Comparison of ENCODE assay signal across 19 cellular contexts in the genomic region with DNA sequence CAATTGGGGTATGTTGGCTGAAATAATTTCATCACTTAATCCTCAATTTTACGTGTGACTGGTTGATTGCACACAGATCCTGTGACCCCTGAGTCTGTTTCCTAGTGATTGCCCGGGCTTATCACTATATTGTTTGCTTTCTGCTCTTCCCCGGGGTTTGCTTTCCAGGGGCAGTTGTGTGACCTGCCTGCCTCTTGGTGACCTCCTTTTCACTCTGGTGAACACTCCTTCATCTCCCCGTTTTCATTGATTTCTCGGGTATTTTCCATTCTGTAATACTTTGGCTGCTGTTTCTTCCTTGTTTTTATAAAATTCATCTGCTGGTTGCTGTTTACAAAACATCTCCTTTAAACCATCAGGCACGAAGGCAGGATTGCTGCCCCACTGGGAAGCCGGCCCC. TPM values are rescaled to one million over a fixed set of nuclear protein-coding genes. Genes with fewer than 3 reads are reported as not detected.
DNase-seq lines count a peak whose midpoint lies in the region; ATAC-seq, FAIRE-seq and TF ChIP-seq lines count a peak whose summit lies in the region.
"Had no signal": no experiment of that assay in that cellular context is flagged by ENCODE, and none has a peak within 500 bp of the region (broad histone marks: within the 10 kb centered on the region; RNA-seq: fewer than 3 reads in every experiment).

No MANE protein-coding gene starts in this region.

- no peak overlapping the region for H3K4me2 ChIP-seq in H1 (ENCODE audit: insufficient read depth in 1 of 2, low read depth in 2 of 2, low read length in 2 of 2)
- H3K4me2 ChIP-seq: GM23338 had no signal

- TF ChIP-seq EP300 in H1 (IDR thresholded peaks at IDR 0.05; ENCODE audit: borderline replicate concordance in 1 of 2, low read depth in 2 of 2, low read length in 2 of 2): no peak
- no peak for TF ChIP-seq EP300 in suprapubic skin (IDR thresholded peaks at IDR 0.05)

- DNase-seq in OCI-M2 (lab: John Stamatoyannopoulos, UW; ENCODE audit: unreplicated experiment) (peak; percentile 20), H1 (ENCODE audit: low read depth in 1 of 2, low spot score in 2 of 2) (no peak), right lobe of liver (peak; percentile 51 to 88 (median 86)), suprapubic skin (ENCODE audit: low spot score in 2 of 2) (no peak), NCI-H69 (lab: John Stamatoyannopoulos, UW) (no peak)
- DNase-seq in stimulated activated CD4-positive, alpha-beta T cell treated with anti-CD3 and anti-CD28 coated beads, Interleukin-1b, Interleukin-23, amount 100 ng/mL, for 48 hours: no peak
- DNase-seq in stimulated activated naive CD4-positive, alpha-beta T cell treated with Interleukin-2 at 50 U/mL for 16 hours (lab: John Stamatoyannopoulos, UW): no peak
- DNase-seq: ACHN; C1 segment of cervical spinal cord; CD8-positive, alpha-beta memory T cell; DMS79; KBM-7; NCI-H1105 treated with DMSO at 0.1 percent for 48 hours; NCI-H187 had no signal

- H3K23me2 ChIP-seq in H1 (ENCODE audit: low read depth, low read length): peaks cover 2% of the 10 kb centered on the region

- H3K9me3 ChIP-seq in H1 (ENCODE audit: insufficient read depth in 2 of 2, low read depth in 1 of 2, low read length in 1 of 2) (no peaks in the 10 kb centered on the region), right lobe of liver (no peaks in the 10 kb centered on the region), suprapubic skin (no peaks in the 10 kb centered on the region)

- H2BK12ac ChIP-seq in H1 (ENCODE audit: low read depth, low read length): no peak overlapping the region

- H3K36me3 ChIP-seq in H1 (ENCODE audit: control insufficient read depth in 2 of 4, insufficient read depth in 4 of 4, low read length in 3 of 4) (no peaks in the 10 kb centered on the region), right lobe of liver (no peaks in the 10 kb centered on the region), suprapubic skin (no peaks in the 10 kb centered on the region)

- H3K79me1 ChIP-seq in H1 (ENCODE audit: low read depth, low read length): no peaks in the 10 kb centered on the region

- peak; percentile 73 to 85 (median 82) for ATAC-seq in right lobe of liver
- ATAC-seq: GM23338, HCT116 had no signal

- no peak overlapping the region for H4K8ac ChIP-seq in H1 (ENCODE audit: extremely low read depth, insufficient read depth, low read length)

- H4K91ac ChIP-seq in H1 (replicated peaks; ENCODE audit: insufficient read length, low read length): peak overlapping the region; percentile 77

- H3K79me2 ChIP-seq in H1 (ENCODE audit: control insufficient read depth in 1 of 2, insufficient read depth in 2 of 2, low read length in 2 of 2): no peaks in the 10 kb centered on the region

- no peak overlapping the region for H2AFZ ChIP-seq in H1 (ENCODE audit: low read length)
- H2AFZ ChIP-seq: GM23338 had no signal

- no peak for TF ChIP-seq RAD21 in H1 (IDR thresholded peaks at IDR 0.05 in 1 of 2, conservative IDR thresholded peaks at IDR 0.05 in 1 of 2; ENCODE audit: low read depth in 2 of 2, low read length in 2 of 2)

- H3K27me3 ChIP-seq in H1 (replicated peaks in 1 of 4; ENCODE audit: control insufficient read depth in 3 of 4, extremely low read depth in 1 of 4, insufficient read depth in 3 of 4, low read length in 3 of 4): peaks cover 3 to 35% (median 32%) of the 10 kb centered on the region in 4 experiments
- H3K27me3 ChIP-seq in right lobe of liver: no peaks in the 10 kb centered on the region
- H3K27me3 ChIP-seq in suprapubic skin: no peaks in the 10 kb centered on the region

- H4K5ac ChIP-seq in H1 (ENCODE audit: insufficient read length, low read depth, low read length): no peak overlapping the region

- H2BK20ac ChIP-seq in H1 (ENCODE audit: low read length): no peak overlapping the region

- H3K4ac ChIP-seq in H1 (replicated peaks; ENCODE audit: insufficient read length, low read depth, low read length): no peak overlapping the region

- no peak overlapping the region for H3K9ac ChIP-seq in H1 (replicated peaks in 1 of 4; ENCODE audit: extremely low read depth in 1 of 4, low read depth in 3 of 4, low read length in 3 of 4)

- TF ChIP-seq CTCF in H1 (IDR thresholded peaks at IDR 0.05; ENCODE audit: control extremely low read depth in 1 of 3, insufficient read depth in 1 of 3, low read depth in 1 of 3, low read length in 3 of 3): no peak
- no peak for TF ChIP-seq CTCF in right lobe of liver (IDR thresholded peaks at IDR 0.05)
- no peak for TF ChIP-seq CTCF in suprapubic skin (IDR thresholded peaks at IDR 0.05)

- H2BK120ac ChIP-seq in H1 (replicated peaks; ENCODE audit: low read depth, low read length): no peak overlapping the region

- no peak overlapping the region for H2BK5ac ChIP-seq in H1 (ENCODE audit: low read depth, low read length)

- H4K20me1 ChIP-seq in H1 (replicated peaks in 1 of 2; ENCODE audit: control insufficient read depth in 1 of 2, insufficient read depth in 2 of 2, low read length in 2 of 2): no peaks in the 10 kb centered on the region

- CTCF ChIA-PET in H1 (lab: Charles Lee; ENCODE audit: partially characterized antibody): no interaction called here

- no peak overlapping the region; the same call in 1 of the 2 replicates for H2BK15ac ChIP-seq in H1 (ENCODE audit: low read length)

- H3K18ac ChIP-seq in H1 (ENCODE audit: extremely low read depth, low read length): 0 out of 2 replicates have a peak overlapping the region, but pooled peaks have one; percentile 10

- no peak overlapping the region for H2AK5ac ChIP-seq in H1 (ENCODE audit: low read depth, low read length)

- intact Hi-C loops in right lobe of liver (cut with DNase I): no loop called here

- H3K14ac ChIP-seq in H1 (ENCODE audit: insufficient read length): no peak overlapping the region

- H3K4me1 ChIP-seq in H1 (replicated peaks in 1 of 4; ENCODE audit: control insufficient read depth in 3 of 4, insufficient read depth in 4 of 4, low read length in 3 of 4) (peaks cover 11 to 28% (median 23%) of the 10 kb centered on the region in 4 experiments), right lobe of liver (peaks cover 0 to 53% (median 20%) of the 10 kb centered on the region in 4 donors), suprapubic skin (peaks cover 3% of the 10 kb centered on the region)

- no peak for TF ChIP-seq POLR2A in H1 (IDR thresholded peaks at IDR 0.05; ENCODE audit: control extremely low read depth in 1 of 2, low read depth in 2 of 2, low read length in 2 of 2)
- no peak for TF ChIP-seq POLR2A in right lobe of liver (IDR thresholded peaks at IDR 0.05)
- no peak for TF ChIP-seq POLR2A in suprapubic skin (IDR thresholded peaks at IDR 0.05)

- 69% methylated on average over 7 of the region's 7 CpGs; no CpG with 5 or more reads in 1 of the 2 experiments for WGBS in H1 (ENCODE audit: extremely low coverage in 1 of 2, insufficient coverage in 1 of 2, insufficient read length in 1 of 2, insufficient replicate concordance in 2 of 2, low coverage in 1 of 2, low lambda C conversion rate in 2 of 2, missing lambda C conversion rate in 1 of 2), 2 experiments
- 10% methylated on average over 7 of the region's 7 CpGs for WGBS in right lobe of liver (ENCODE audit: insufficient coverage, low coverage, low lambda C conversion rate, missing lambda C conversion rate)
- 61% methylated on average over 7 of the region's 7 CpGs for WGBS in suprapubic skin

- POLR2A ChIA-PET in H1 (lab: Charles Lee; ENCODE audit: partially characterized antibody): no interaction called here

- H3K23ac ChIP-seq in H1 (ENCODE audit: insufficient read length): no peak overlapping the region

- H3K56ac ChIP-seq in H1 (replicated peaks; ENCODE audit: insufficient read length, low read depth, low read length): no peak overlapping the region

- FAIRE-seq in H1 (lab: Jason Lieb, UNC): no peak
- FAIRE-seq: GM12892, GM18507, RCC 7860 had no signal

- H3K4me3 ChIP-seq in H1 (ENCODE audit: extremely low read depth in 1 of 4, insufficient read depth in 2 of 4, low read depth in 3 of 4, low read length in 4 of 4): no peak overlapping the region
- no peak overlapping the region for H3K4me3 ChIP-seq in right lobe of liver
- H3K4me3 ChIP-seq in suprapubic skin: no peak overlapping the region
- H3K4me3 ChIP-seq: GM23338 had no signal

- H3K27ac ChIP-seq in H1 (ENCODE audit: low read depth, low read length) (no peak overlapping the region), right lobe of liver (peak overlapping the region; percentile 13 to 80 (median 63)), suprapubic skin (peak overlapping the region; percentile 48)

TF ChIP-seq in H1, 55 proteins besides CTCF, POLR2A, EP300 and RAD21 (continues in another document):
- TF ChIP-seq SIN3A (conservative IDR thresholded peaks at IDR 0.05 in 1 of 2, IDR thresholded peaks at IDR 0.05 in 1 of 2; ENCODE audit: low read depth in 1 of 2, low read length in 2 of 2) (no peak), KDM5A (IDR thresholded peaks at IDR 0.05; ENCODE audit: low read length) (no peak), SP4 (IDR thresholded peaks at IDR 0.05; ENCODE audit: low read length) (no peak), HDAC6 (IDR thresholded peaks at IDR 0.05; ENCODE audit: low read depth, low read length) (no peak), BACH1 (IDR thresholded peaks at IDR 0.05; ENCODE audit: low read length) (no peak), KDM4A (IDR thresholded peaks at IDR 0.05; ENCODE audit: low read depth, low read length, severe bottlenecking) (no peak), JUN (IDR thresholded peaks at IDR 0.05; ENCODE audit: low read depth, low read length) (no peak), SIX5 (IDR thresholded peaks at IDR 0.05; ENCODE audit: low read depth, low read length) (no peak), NRF1 (IDR thresholded peaks at IDR 0.05; ENCODE audit: low read depth, low read length) (no peak), CREB1 (IDR thresholded peaks at IDR 0.05) (no peak)
- TF ChIP-seq, protein P1, sequence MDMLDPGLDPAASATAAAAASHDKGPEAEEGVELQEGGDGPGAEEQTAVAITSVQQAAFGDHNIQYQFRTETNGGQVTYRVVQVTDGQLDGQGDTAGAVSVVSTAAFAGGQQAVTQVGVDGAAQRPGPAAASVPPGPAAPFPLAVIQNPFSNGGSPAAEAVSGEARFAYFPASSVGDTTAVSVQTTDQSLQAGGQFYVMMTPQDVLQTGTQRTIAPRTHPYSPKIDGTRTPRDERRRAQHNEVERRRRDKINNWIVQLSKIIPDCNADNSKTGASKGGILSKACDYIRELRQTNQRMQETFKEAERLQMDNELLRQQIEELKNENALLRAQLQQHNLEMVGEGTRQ (IDR thresholded peaks at IDR 0.05; ENCODE audit: low read length): no peak

RNA-seq across cellular contexts. Expression of gene NTN1, which starts 36.0 kb away (rescaled TPM):
- 2.0 and 2.3 TPM in 2 replicates for total RNA-seq in H1 (2021; fragmentation: NEBNext Ultra II Directional; extraction: Animal tissue kit (Norgen Biotek cat#: 25700))
- 2.0 and 3.6 TPM in 2 replicates for polyA plus RNA-seq in H1 (2011; rRNA removed)
- polyA plus RNA-seq in H1 (2011; cell fraction: cytosol; rRNA removed): 2.2 TPM
- polyA plus RNA-seq in H1 (2011; cell fraction: nucleus; rRNA removed): 4.4 TPM
- 1.5 to 2.2 TPM (median 2.1 TPM) in 4 replicates for polyA plus RNA-seq in H1 (2012, experiment 1 of 2)
- polyA plus RNA-seq in H1 (2012, experiment 2 of 2): 1.9 TPM
- polyA plus RNA-seq in H1 (2013, experiment 1 of 2): 2.0 TPM
- 2.1 TPM for polyA plus RNA-seq in H1 (2013, experiment 2 of 2)
- polyA minus RNA-seq in H1 (2011; rRNA and poly(A)+ RNA removed): 1.2 and 1.4 TPM in 2 replicates
- polyA minus RNA-seq in H1 (2011; cell fraction: cytosol; rRNA and poly(A)+ RNA removed): 2.0 TPM
- 6.2 TPM for polyA minus RNA-seq in H1 (2011; cell fraction: nucleus; rRNA and poly(A)+ RNA removed)
- 10 to 100 TPM in 2 of 6 experiments, 1 to 10 TPM in 4; 3.5 to 12.5 (median 8.5) TPM for total RNA-seq in right lobe of liver
- 1 to 10 TPM; 2.4 to 5.9 (median 3.4) TPM for total RNA-seq in suprapubic skin
- polyA plus RNA-seq: CD8-positive, alpha-beta memory T cell had no signal

Comparison
In these comparisons a context has a peak if more than half of its experiments do, and no peak if none do; other contexts are left out.
1. DNase-seq: peak in OCI-M2 (single experiment) and right lobe of liver (3 of 3); none in H1 (0 of 2), suprapubic skin (0 of 2), stimulated activated CD4-positive, alpha-beta T cell treated with anti-CD3 and anti-CD28 coated beads, Interleukin-1b, Interleukin-23, amount 100 ng/mL, for 48 hours (single experiment), stimulated activated naive CD4-positive, alpha-beta T cell treated with Interleukin-2 at 50 U/mL for 16 hours (single experiment) and NCI-H69 (single experiment).